2 cellular contexts compared by ENCODE assay signal in genomic region chr16:87460936-87461335, GRCh38.
TF ChIP-seq lines count a peak whose summit lies in the region.

No MANE protein-coding gene starts in this region.

TF ChIP-seq in K562, 482 proteins besides CTCF, POLR2A, EP300 and RAD21:
- no peak for TF ChIP-seq TEAD1 (CRISPR knock-in tag; IDR thresholded peaks at IDR 0.05)
- no peak for TF ChIP-seq SMC3 (conservative IDR thresholded peaks at IDR 0.05; ENCODE audit: insufficient read depth, low read depth, low read length)
- 0 out of 2 replicates have a peak, but pooled peaks have one; percentile 18 for TF ChIP-seq AFF4 (CRISPR knock-in tag; IDR thresholded peaks at IDR 0.05)
TF ChIP-seq in K562: peak in this region for 1.

TF ChIP-seq in HepG2, 621 proteins besides CTCF, POLR2A, EP300 and RAD21:
- TF ChIP-seq ZHX2 (IDR thresholded peaks at IDR 0.05; ENCODE audit: low read depth) (no peak), ZHX2 (CRISPR knock-in tag; IDR thresholded peaks at IDR 0.05; ENCODE audit: borderline replicate concordance) (no peak), ZNF280B (CRISPR knock-in tag; IDR thresholded peaks at IDR 0.05; ENCODE audit: borderline replicate concordance) (no peak), PAX8 (CRISPR knock-in tag; IDR thresholded peaks at IDR 0.05; ENCODE audit: borderline replicate concordance) (no peak), ZBTB4 (CRISPR knock-in tag; IDR thresholded peaks at IDR 0.05; ENCODE audit: borderline replicate concordance) (no peak), DRAP1 (CRISPR knock-in tag; IDR thresholded peaks at IDR 0.05) (no peak), ARID4A (CRISPR knock-in tag; IDR thresholded peaks at IDR 0.05; ENCODE audit: borderline replicate concordance) (no peak), CCDC6 (CRISPR knock-in tag; IDR thresholded peaks at IDR 0.05) (no peak), ZMYM3 (CRISPR knock-in tag; IDR thresholded peaks at IDR 0.05) (no peak), ZNF333 (CRISPR knock-in tag; IDR thresholded peaks at IDR 0.05; ENCODE audit: borderline replicate concordance) (no peak), NR0B2 (CRISPR knock-in tag; IDR thresholded peaks at IDR 0.05) (no peak), DR1 (CRISPR knock-in tag; IDR thresholded peaks at IDR 0.05) (no peak), ZBTB38 (CRISPR knock-in tag; IDR thresholded peaks at IDR 0.05) (no peak), MAZ (IDR thresholded peaks at IDR 0.05; ENCODE audit: borderline replicate concordance, low read depth, low read length) (0 out of 2 replicates have a peak, but pooled peaks have one; percentile 3), MAZ (CRISPR knock-in tag; IDR thresholded peaks at IDR 0.05; ENCODE audit: low read depth) (no peak), ZNF598 (CRISPR knock-in tag; IDR thresholded peaks at IDR 0.05; ENCODE audit: borderline replicate concordance) (no peak), PCBP1 (IDR thresholded peaks at IDR 0.05; ENCODE audit: borderline replicate concordance, low read depth, low read length) (0 out of 2 replicates have a peak, but pooled peaks have one; percentile 40), SP2 (CRISPR knock-in tag; IDR thresholded peaks at IDR 0.05) (peak; percentile 18; the same call in 1 of the 2 replicates), ZNF232 (CRISPR knock-in tag; IDR thresholded peaks at IDR 0.05; ENCODE audit: borderline replicate concordance) (no peak), SMC3 (IDR thresholded peaks at IDR 0.05; ENCODE audit: low read length) (no peak)
TF ChIP-seq in HepG2: peak in this region for 3.
